In genomic region chr17:66043419-66043818, GRCh38 we compare ENCODE assay signal across 35 cellular contexts.
"Had no signal": no experiment of that assay in that cellular context is flagged by ENCODE, and none has a peak within 500 bp of the region (broad histone marks: within the 10 kb centered on the region; RNA-seq: fewer than 3 reads in every experiment).

No MANE protein-coding gene starts in this region.

- H3K4me3 ChIP-seq: adrenal gland, body of pancreas, breast epithelium had no signal

- FAIRE-seq: astrocyte had no signal

- H3K9me3 ChIP-seq: adrenal gland, body of pancreas, breast epithelium had no signal

- H3K9me3 Mint-ChIP-seq: activated CD4-positive, alpha-beta memory T cell treated with anti-CD3 and anti-CD28 coated beads for 36 hours; activated CD8-positive, alpha-beta T cell treated with anti-CD3 and anti-CD28 coated beads for 36 hours; activated naive CD4-positive, alpha-beta T cell treated with anti-CD3 and anti-CD28 coated beads for 36 hours; activated naive CD4-positive, alpha-beta T cell treated with anti-CD3 and anti-CD28 coated beads, Interleukin-2, amount 50 U/mL, for 72 hours; activated naive CD8-positive, alpha-beta T cell treated with anti-CD3 and anti-CD28 coated beads for 36 hours; activated T-cell treated with anti-CD3 and anti-CD28 coated beads, Interleukin-2, amount 50 U/mL, for 4 hours; activated T-cell treated with anti-CD3 and anti-CD28 coated beads, Interleukin-2, amount 50 U/mL, for 72 hours; activated T-helper 1 cell treated with anti-CD3 and anti-CD28 coated beads, Interleukin-12 subunit alpha, Interleukin-12 subunit beta, Interleukin-2, Interleukin-4 antibody, amounts not matched to agents 30 ng/mL and 10 ng/mL and 1 ng/mL, durations not matched to agents 14 hours and 24 hours and 36 hours; activated T-helper 17 cell treated with anti-CD3 and anti-CD28 coated beads, Interleukin-2, amount 50 U/mL, for 72 hours; T-cell had no signal

- H3K4me3 Mint-ChIP-seq: activated CD4-positive, alpha-beta memory T cell treated with anti-CD3 and anti-CD28 coated beads for 36 hours; activated CD4-positive, alpha-beta T cell treated with anti-CD3 and anti-CD28 coated beads for 36 hours; activated CD8-positive, alpha-beta T cell treated with anti-CD3 and anti-CD28 coated beads for 36 hours; activated naive CD4-positive, alpha-beta T cell treated with anti-CD3 and anti-CD28 coated beads for 36 hours; activated naive CD8-positive, alpha-beta T cell treated with anti-CD3 and anti-CD28 coated beads for 36 hours; activated T-cell treated with anti-CD3 and anti-CD28 coated beads, Interleukin-2, amount 50 U/mL, for 4 hours; activated T-cell treated with anti-CD3 and anti-CD28 coated beads, Interleukin-2, amount 50 U/mL, for 72 hours; activated T-helper 1 cell treated with anti-CD3 and anti-CD28 coated beads, Interleukin-12 subunit alpha, Interleukin-12 subunit beta, Interleukin-2, Interleukin-4 antibody, amounts not matched to agents 30 ng/mL and 10 ng/mL and 1 ng/mL, durations not matched to agents 14 hours and 24 hours and 36 hours; activated T-helper 17 cell treated with anti-CD3 and anti-CD28 coated beads, Interleukin-2, amount 50 U/mL, for 72 hours; T-cell; T-helper 17 cell; WTC11 had no signal

- H3K4me1 Mint-ChIP-seq: activated CD4-positive, alpha-beta T cell treated with anti-CD3 and anti-CD28 coated beads for 36 hours; activated naive CD8-positive, alpha-beta T cell treated with anti-CD3 and anti-CD28 coated beads for 36 hours; activated T-helper 17 cell treated with anti-CD3 and anti-CD28 coated beads, Interleukin-2, amount 50 U/mL, for 72 hours; T-cell; T-helper 17 cell; WTC11 had no signal

- H3K27me3 ChIP-seq: adrenal gland, body of pancreas, brain microvascular endothelial cell, breast epithelium had no signal

- H3K27ac ChIP-seq: adrenal gland, body of pancreas, brain microvascular endothelial cell, breast epithelium, WERI-Rb-1 had no signal

- H3K36me3 Mint-ChIP-seq: activated CD4-positive, alpha-beta memory T cell treated with anti-CD3 and anti-CD28 coated beads for 36 hours; activated naive CD4-positive, alpha-beta T cell treated with anti-CD3 and anti-CD28 coated beads, Interleukin-2, amount 50 U/mL, for 72 hours; activated naive CD8-positive, alpha-beta T cell treated with anti-CD3 and anti-CD28 coated beads for 36 hours; T-cell; WTC11 had no signal

- DNase-seq: activated CD4-positive, alpha-beta memory T cell treated with anti-CD3 and anti-CD28 coated beads for 36 hours; activated CD4-positive, alpha-beta T cell treated with anti-CD3 and anti-CD28 coated beads for 1 hour; activated CD4-positive, alpha-beta T cell treated with anti-CD3 and anti-CD28 coated beads for 36 hours; activated CD4-positive, alpha-beta T cell treated with anti-CD3 and anti-CD28 coated beads for 48 hours; activated CD4-positive, alpha-beta T cell treated with anti-CD3 and anti-CD28 coated beads, Interleukin-2, amount 50 U/mL, for 1 hour; activated CD4-positive, alpha-beta T cell treated with anti-CD3 and anti-CD28 coated beads, Interleukin-2, amount 50 U/mL, for 4 hours; activated CD4-positive, CD25-positive, alpha-beta regulatory T cell; activated CD8-positive, alpha-beta memory T cell treated with anti-CD3 and anti-CD28 coated beads, Interleukin-2, amount 50 U/mL, for 4 hours; activated CD8-positive, alpha-beta T cell treated with anti-CD3 and anti-CD28 coated beads for 36 hours; activated effector memory CD4-positive, alpha-beta T cell treated with anti-CD3 and anti-CD28 coated beads, Interleukin-2, amount 50 U/mL, for 16 hours; activated gamma-delta T cell treated with Interleukin-2 at 50 U/mL for 16 hours; activated naive CD4-positive, alpha-beta T cell; activated naive CD4-positive, alpha-beta T cell treated with anti-CD3 and anti-CD28 coated beads for 36 hours; activated naive CD4-positive, alpha-beta T cell treated with anti-CD3 and anti-CD28 coated beads, Interleukin-2, amount 50 U/mL, for 16 hours; activated naive CD8-positive, alpha-beta T cell treated with anti-CD3 and anti-CD28 coated beads for 36 hours; activated T-cell treated with anti-CD3 and anti-CD28 coated beads for 4 hours; activated T-cell treated with anti-CD3 and anti-CD28 coated beads, Interleukin-2, amount 50 U/mL, for 1 hour; activated T-cell treated with anti-CD3 and anti-CD28 coated beads, Interleukin-2, amount 50 U/mL, for 4 hours; activated T-cell treated with anti-CD3 and anti-CD28 coated beads, Interleukin-2, amount 50 U/mL, for 72 hours; adrenal gland; amniotic stem cell; aorta; body of pancreas; brain microvascular endothelial cell; central memory CD4-positive, alpha-beta T cell; T-cell; T-helper 17 cell; T1000; WERI-Rb-1 had no signal

- H3K36me3 ChIP-seq: adrenal gland, brain microvascular endothelial cell, breast epithelium, WERI-Rb-1 had no signal

- H3K27me3 Mint-ChIP-seq: activated CD4-positive, alpha-beta memory T cell treated with anti-CD3 and anti-CD28 coated beads for 36 hours; activated CD4-positive, alpha-beta T cell treated with anti-CD3 and anti-CD28 coated beads for 36 hours; activated CD8-positive, alpha-beta T cell treated with anti-CD3 and anti-CD28 coated beads for 36 hours; activated naive CD8-positive, alpha-beta T cell treated with anti-CD3 and anti-CD28 coated beads for 36 hours; activated T-helper 17 cell treated with anti-CD3 and anti-CD28 coated beads, Interleukin-2, amount 50 U/mL, for 72 hours; T-cell had no signal

- H3K4me1 ChIP-seq: adrenal gland, body of pancreas, breast epithelium had no signal

- H3K27ac Mint-ChIP-seq: activated CD4-positive, alpha-beta memory T cell treated with anti-CD3 and anti-CD28 coated beads for 36 hours; activated CD4-positive, alpha-beta T cell treated with anti-CD3 and anti-CD28 coated beads for 36 hours; activated CD8-positive, alpha-beta T cell treated with anti-CD3 and anti-CD28 coated beads for 36 hours; activated naive CD4-positive, alpha-beta T cell treated with anti-CD3 and anti-CD28 coated beads for 36 hours; activated naive CD4-positive, alpha-beta T cell treated with anti-CD3 and anti-CD28 coated beads, Interleukin-2, amount 50 U/mL, for 72 hours; activated naive CD8-positive, alpha-beta T cell treated with anti-CD3 and anti-CD28 coated beads for 36 hours; activated T-cell treated with anti-CD3 and anti-CD28 coated beads, Interleukin-2, amount 50 U/mL, for 72 hours; activated T-helper 1 cell treated with anti-CD3 and anti-CD28 coated beads, Interleukin-12 subunit alpha, Interleukin-12 subunit beta, Interleukin-2, Interleukin-4 antibody, amounts not matched to agents 30 ng/mL and 10 ng/mL and 1 ng/mL, durations not matched to agents 14 hours and 24 hours and 36 hours; activated T-helper 17 cell treated with anti-CD3 and anti-CD28 coated beads, Interleukin-2, amount 50 U/mL, for 72 hours; T-cell; T-helper 17 cell; WTC11 had no signal
